In the genomic region with DNA sequence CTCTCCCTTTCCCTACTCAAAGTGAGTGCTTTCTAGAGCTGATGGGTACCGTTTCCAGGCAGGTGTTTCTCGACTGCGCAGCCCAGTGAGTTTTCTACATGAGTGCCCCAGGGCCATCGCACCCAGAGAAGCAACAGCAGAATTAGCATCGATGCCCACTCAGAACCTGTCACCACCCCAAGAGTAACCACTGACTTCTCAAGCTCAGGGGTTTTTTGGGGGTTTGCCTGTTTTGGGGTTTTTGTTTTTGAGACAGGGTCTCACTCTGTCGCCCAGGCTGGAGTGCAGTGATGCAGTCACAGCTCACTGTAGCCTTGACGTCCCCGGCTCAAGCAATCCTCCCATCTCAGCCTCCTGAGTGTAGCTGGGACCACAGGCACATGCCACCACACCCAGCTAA, we compare ENCODE assay signal across 16 cellular contexts. TPM values are rescaled to one million over a fixed set of nuclear protein-coding genes. Genes with fewer than 3 reads are reported as not detected.
DNase-seq lines count a peak whose midpoint lies in the region; ATAC-seq, FAIRE-seq and TF ChIP-seq lines count a peak whose summit lies in the region.
"Had no signal": no experiment of that assay in that cellular context is flagged by ENCODE, and none has a peak within 500 bp of the region (broad histone marks: within the 10 kb centered on the region; RNA-seq: fewer than 3 reads in every experiment).

No MANE protein-coding gene starts in this region.

- TF ChIP-seq POLR2A in HepG2 (IDR thresholded peaks at IDR 0.05; ENCODE audit: insufficient read depth in 1 of 2, low read depth in 2 of 2, low read length in 2 of 2) = no peak

- FAIRE-seq in HepG2 (lab: Jason Lieb, UNC) = no peak
- FAIRE-seq: D721Med had no signal

- CTCF ChIA-PET in HepG2 (lab: Yijun Ruan, JAX; ENCODE audit: low intra/inter-chr PET ratio, low total read pairs) = no interaction called here

- H3K4me3 Mint-ChIP-seq in activated T-helper 17 cell treated with anti-CD3 and anti-CD28 coated beads, Interleukin-2, amount 50 U/mL, for 72 hours = no peak overlapping the region

- 0 out of 2 replicates have a peak overlapping the region, but pooled peaks have one; percentile 6 for H3K27ac ChIP-seq in BLaER1
- H3K27ac ChIP-seq in HepG2 (ENCODE audit: extremely low read length, insufficient read depth, low read length) = no peak overlapping the region

- H3K4me1 Mint-ChIP-seq in activated T-helper 17 cell treated with anti-CD3 and anti-CD28 coated beads, Interleukin-2, amount 50 U/mL, for 72 hours = no peaks in the 10 kb centered on the region

- no peaks in the 10 kb centered on the region for H3K36me3 Mint-ChIP-seq in activated T-helper 17 cell treated with anti-CD3 and anti-CD28 coated beads, Interleukin-2, amount 50 U/mL, for 72 hours (ENCODE audit: low read depth)

- peak overlapping the region; percentile 67 for H3K4me2 ChIP-seq in BLaER1
- H3K4me2 ChIP-seq in HepG2 (ENCODE audit: low read depth, low read length) = no peak overlapping the region

- H3K27ac Mint-ChIP-seq in activated T-helper 17 cell treated with anti-CD3 and anti-CD28 coated beads, Interleukin-2, amount 50 U/mL, for 72 hours = no peak overlapping the region

- peaks cover 51% of the 10 kb centered on the region for H4K20me1 ChIP-seq in BLaER1
- no peaks in the 10 kb centered on the region for H4K20me1 ChIP-seq in HepG2 (ENCODE audit: insufficient read depth, low read length)

- H3K9me3 ChIP-seq in BLaER1 (peaks cover 5% of the 10 kb centered on the region; the same call in 1 of the 2 replicates), HepG2 (ENCODE audit: low read length) (no peaks in the 10 kb centered on the region)

- H3K27me3 ChIP-seq in BLaER1 (no peaks in the 10 kb centered on the region), HepG2 (ENCODE audit: control insufficient read depth in 1 of 2, insufficient read depth in 2 of 2, low read length in 2 of 2) (no peaks in the 10 kb centered on the region)

- POLR2A ChIA-PET in HepG2 (lab: Yijun Ruan, JAX) = no interaction called here

- H3K9me3 Mint-ChIP-seq in activated T-helper 17 cell treated with anti-CD3 and anti-CD28 coated beads, Interleukin-2, amount 50 U/mL, for 72 hours = no peaks in the 10 kb centered on the region

- no peak for TF ChIP-seq EP300 in HepG2 (IDR thresholded peaks at IDR 0.05; ENCODE audit: low read depth in 2 of 2, low read length in 2 of 2)
- TF ChIP-seq EP300 in HepG2 (CRISPR knock-in tag; IDR thresholded peaks at IDR 0.05; ENCODE audit: borderline replicate concordance) = no peak

- no peaks in the 10 kb centered on the region for H3K36me3 ChIP-seq in BLaER1
- H3K36me3 ChIP-seq in HepG2 (replicated peaks in 1 of 2; ENCODE audit: control insufficient read depth in 1 of 2, insufficient read depth in 2 of 2, low read length in 2 of 2) = no peaks in the 10 kb centered on the region

- TF ChIP-seq CTCF in HepG2 (CRISPR knock-in tag; IDR thresholded peaks at IDR 0.05) = no peak

- no peak for DNase-seq in HepG2 (ENCODE audit: low spot score)
- no peak for DNase-seq in SHP77 treated with DMSO at 0.1 percent for 48 hours (lab: John Stamatoyannopoulos, UW)
- no peak for DNase-seq in NCI-H2227 treated with DMSO at 0.1 percent for 48 hours (lab: John Stamatoyannopoulos, UW)
- DNase-seq: cortex of kidney; midbrain; NCI-H1436 treated with DMSO at 0.1 percent for 48 hours; NCI-H82; SIG-M5; stimulated activated CD4-positive, alpha-beta T cell treated with anti-CD3 and anti-CD28 coated beads, Interleukin-15, amount 100 ng/mL, for 24 hours had no signal

- over 99% methylated on average over 8 of the region's 8 CpGs for WGBS in HepG2 (ENCODE audit: low lambda C conversion rate)

- ATAC-seq in GM18909 (IDR thresholded peaks at IDR 0.05; ENCODE audit: poor library complexity, unreplicated experiment) (peak; percentile 78), HG02571 (IDR thresholded peaks at IDR 0.05; ENCODE audit: unreplicated experiment) (peak; percentile 59), HG03439 (IDR thresholded peaks at IDR 0.05; ENCODE audit: unreplicated experiment) (peak; percentile 56), HepG2 (no peak)
- no peak for ATAC-seq in activated T-helper 17 cell treated with anti-CD3 and anti-CD28 coated beads, Interleukin-2, amount 50 U/mL, for 72 hours (replicated peaks)
- ATAC-seq: HCT116 had no signal

- H3K4me3 ChIP-seq in BLaER1 (no peak overlapping the region), HepG2 (replicated peaks in 1 of 3; ENCODE audit: insufficient read depth in 1 of 3, low read depth in 2 of 3, low read length in 3 of 3) (no peak overlapping the region)

- H2AFZ ChIP-seq in HepG2 (ENCODE audit: low read length) = no peak overlapping the region

- no peak for TF ChIP-seq RAD21 in HepG2 (CRISPR knock-in tag; IDR thresholded peaks at IDR 0.05)

- BruUV-seq in HepG2 (replicated peaks; lab: Mats Ljungman, UMichigan) = no TSS peak

- peaks cover 12% of the 10 kb centered on the region for H3K79me2 ChIP-seq in HepG2 (ENCODE audit: insufficient read depth, low read length)

- in situ Hi-C loops in HepG2 (cut with HindIII; ENCODE audit: extremely low pct_ligation_motif_present, low pct_unique_long_range_greater_than_20kb) = no loop called here

- H3K4me1 ChIP-seq in BLaER1 (peaks cover 30% of the 10 kb centered on the region), HepG2 (ENCODE audit: insufficient read depth, low read length) (0 out of 2 replicates have a peak, but pooled peaks cover under 1% of the 10 kb centered on the region)

- no peaks in the 10 kb centered on the region for H3K27me3 Mint-ChIP-seq in activated T-helper 17 cell treated with anti-CD3 and anti-CD28 coated beads, Interleukin-2, amount 50 U/mL, for 72 hours

- intact Hi-C loops in HepG2 (cut with micrococcal nuclease; ENCODE audit: unreplicated experiment) = no loop called here

- H3K9ac ChIP-seq in BLaER1 (no peak overlapping the region), HepG2 (ENCODE audit: insufficient read depth, low read depth, low read length) (no peak overlapping the region)

RNA-seq across cellular contexts. Expression of a gene that starts 25.7 kb away (rescaled TPM):
- total RNA-seq in activated T-helper 17 cell treated with anti-CD3 and anti-CD28 coated beads, Interleukin-2, amount 50 U/mL, for 72 hours = 10 to 100 TPM; 23.7 to 31.8 TPM
- total RNA-seq in HepG2 (2016; rRNA removed; fragmentation: Illumina TruSeq; extraction: Trizol) = 20.6 and 33.7 TPM in 2 replicates
- total RNA-seq in HepG2 (2016; cell fraction: cytosol; rRNA removed; fragmentation: Illumina TruSeq; extraction: Trizol; ENCODE audit: low read depth) = 10.1 and 10.2 TPM in 2 replicates
- 22.2 and 35.3 TPM in 2 replicates for total RNA-seq in HepG2 (2016; cell fraction: insoluble cytoplasmic fraction; rRNA removed; fragmentation: Illumina TruSeq; extraction: Trizol)
- 13.0 and 13.3 TPM in 2 replicates for total RNA-seq in HepG2 (2016; cell fraction: membrane; rRNA removed; fragmentation: Illumina TruSeq; extraction: Trizol)
- 18.8 and 19.1 TPM in 2 replicates for total RNA-seq in HepG2 (2016; cell fraction: nucleus; rRNA removed; fragmentation: Illumina TruSeq; extraction: Trizol)
- 45.2 and 46.2 TPM in 2 replicates for polyA plus RNA-seq in HepG2 (2011; rRNA removed)
- polyA plus RNA-seq in HepG2 (2011; cell fraction: cytosol; rRNA removed) = 17.4 and 28.0 TPM in 2 replicates
- polyA plus RNA-seq in HepG2 (2011; cell fraction: nucleus; rRNA removed) = 34.3 and 35.3 TPM in 2 replicates
- 22.7 and 25.0 TPM in 2 replicates for polyA plus RNA-seq in HepG2 (2012)
- 8.9 and 11.6 TPM in 2 replicates for polyA plus RNA-seq in HepG2 (2016; cell fraction: cytosol; fragmentation: Illumina TruSeq; extraction: Trizol; ENCODE audit: low read depth)
- polyA plus RNA-seq in HepG2 (2016; cell fraction: insoluble cytoplasmic fraction; fragmentation: Illumina TruSeq; extraction: Trizol; ENCODE audit: low read depth) = 46.0 and 46.5 TPM in 2 replicates
- polyA plus RNA-seq in HepG2 (2016; cell fraction: membrane; fragmentation: Illumina TruSeq; extraction: Trizol; ENCODE audit: low read depth) = 14.2 and 16.9 TPM in 2 replicates
- 34.2 and 34.5 TPM in 2 replicates for polyA plus RNA-seq in HepG2 (2016; cell fraction: nucleus; fragmentation: Illumina TruSeq; extraction: Trizol; ENCODE audit: insufficient read depth, low read depth)
- polyA minus RNA-seq in HepG2 (2011; rRNA and poly(A)+ RNA removed; ENCODE audit: low replicate concordance) = 102 and 111 TPM in 2 replicates
- 18.2 and 21.3 TPM in 2 replicates for polyA minus RNA-seq in HepG2 (2011; cell fraction: cytosol; rRNA and poly(A)+ RNA removed)
- 8.0 and 15.6 TPM in 2 replicates for polyA minus RNA-seq in HepG2 (2011; cell fraction: nucleus; rRNA and poly(A)+ RNA removed)

RNA-seq across cellular contexts. Expression of a gene that starts 46.5 kb away (rescaled TPM):
- total RNA-seq in activated T-helper 17 cell treated with anti-CD3 and anti-CD28 coated beads, Interleukin-2, amount 50 U/mL, for 72 hours = 10 to 100 TPM; 64.5 to 71.9 TPM
- total RNA-seq in HepG2 (2016; rRNA removed; fragmentation: Illumina TruSeq; extraction: Trizol) = 26.8 and 32.7 TPM in 2 replicates
- total RNA-seq in HepG2 (2016; cell fraction: cytosol; rRNA removed; fragmentation: Illumina TruSeq; extraction: Trizol; ENCODE audit: low read depth) = 11.4 TPM in 2 replicates
- 26.2 and 40.5 TPM in 2 replicates for total RNA-seq in HepG2 (2016; cell fraction: insoluble cytoplasmic fraction; rRNA removed; fragmentation: Illumina TruSeq; extraction: Trizol)
- total RNA-seq in HepG2 (2016; cell fraction: membrane; rRNA removed; fragmentation: Illumina TruSeq; extraction: Trizol) = 14.4 and 18.7 TPM in 2 replicates
- 9.7 and 11.3 TPM in 2 replicates for total RNA-seq in HepG2 (2016; cell fraction: nucleus; rRNA removed; fragmentation: Illumina TruSeq; extraction: Trizol)
- 6.4 and 9.1 TPM in 2 replicates for polyA plus RNA-seq in HepG2 (2011; rRNA removed)
- 8.6 and 15.0 TPM in 2 replicates for polyA plus RNA-seq in HepG2 (2011; cell fraction: cytosol; rRNA removed)
- polyA plus RNA-seq in HepG2 (2011; cell fraction: nucleus; rRNA removed) = 7.0 and 14.0 TPM in 2 replicates
- 9.3 and 12.3 TPM in 2 replicates for polyA plus RNA-seq in HepG2 (2012)
- polyA plus RNA-seq in HepG2 (2016; cell fraction: cytosol; fragmentation: Illumina TruSeq; extraction: Trizol; ENCODE audit: low read depth) = 11.6 and 16.1 TPM in 2 replicates
- 33.4 and 44.1 TPM in 2 replicates for polyA plus RNA-seq in HepG2 (2016; cell fraction: insoluble cytoplasmic fraction; fragmentation: Illumina TruSeq; extraction: Trizol; ENCODE audit: low read depth)
- 15.0 and 16.2 TPM in 2 replicates for polyA plus RNA-seq in HepG2 (2016; cell fraction: membrane; fragmentation: Illumina TruSeq; extraction: Trizol; ENCODE audit: low read depth)
- 21.7 and 21.8 TPM in 2 replicates for polyA plus RNA-seq in HepG2 (2016; cell fraction: nucleus; fragmentation: Illumina TruSeq; extraction: Trizol; ENCODE audit: insufficient read depth, low read depth)
- 10.9 and 35.3 TPM in 2 replicates for polyA minus RNA-seq in HepG2 (2011; rRNA and poly(A)+ RNA removed; ENCODE audit: low replicate concordance)
- polyA minus RNA-seq in HepG2 (2011; cell fraction: cytosol; rRNA and poly(A)+ RNA removed) = 3.8 and 4.1 TPM in 2 replicates
- polyA minus RNA-seq in HepG2 (2011; cell fraction: nucleus; rRNA and poly(A)+ RNA removed) = 1.2 and 1.3 TPM in 2 replicates

RNA-seq across cellular contexts. Expression of a gene that starts 46.5 kb away (rescaled TPM):
- total RNA-seq in activated T-helper 17 cell treated with anti-CD3 and anti-CD28 coated beads, Interleukin-2, amount 50 U/mL, for 72 hours = 10 to 100 TPM; 20.9 to 40.2 TPM
- total RNA-seq in HepG2 (2016; rRNA removed; fragmentation: Illumina TruSeq; extraction: Trizol) = 34.2 and 42.6 TPM in 2 replicates
- 13.1 and 15.3 TPM in 2 replicates for total RNA-seq in HepG2 (2016; cell fraction: cytosol; rRNA removed; fragmentation: Illumina TruSeq; extraction: Trizol; ENCODE audit: low read depth)
- total RNA-seq in HepG2 (2016; cell fraction: insoluble cytoplasmic fraction; rRNA removed; fragmentation: Illumina TruSeq; extraction: Trizol) = 32.0 and 45.6 TPM in 2 replicates
- 31.1 and 33.3 TPM in 2 replicates for total RNA-seq in HepG2 (2016; cell fraction: membrane; rRNA removed; fragmentation: Illumina TruSeq; extraction: Trizol)
- 15.3 and 15.4 TPM in 2 replicates for total RNA-seq in HepG2 (2016; cell fraction: nucleus; rRNA removed; fragmentation: Illumina TruSeq; extraction: Trizol)
- polyA plus RNA-seq in HepG2 (2011; rRNA removed) = 13.2 and 15.8 TPM in 2 replicates
- polyA plus RNA-seq in HepG2 (2011; cell fraction: cytosol; rRNA removed) = 11.1 and 11.7 TPM in 2 replicates
- polyA plus RNA-seq in HepG2 (2011; cell fraction: nucleus; rRNA removed) = 5.3 and 6.1 TPM in 2 replicates
- polyA plus RNA-seq in HepG2 (2012) = 13.3 and 14.1 TPM in 2 replicates
- 12.8 and 16.1 TPM in 2 replicates for polyA plus RNA-seq in HepG2 (2016; cell fraction: cytosol; fragmentation: Illumina TruSeq; extraction: Trizol; ENCODE audit: low read depth)
- polyA plus RNA-seq in HepG2 (2016; cell fraction: insoluble cytoplasmic fraction; fragmentation: Illumina TruSeq; extraction: Trizol; ENCODE audit: low read depth) = 46.0 and 53.3 TPM in 2 replicates
- 22.1 and 24.5 TPM in 2 replicates for polyA plus RNA-seq in HepG2 (2016; cell fraction: membrane; fragmentation: Illumina TruSeq; extraction: Trizol; ENCODE audit: low read depth)
- polyA plus RNA-seq in HepG2 (2016; cell fraction: nucleus; fragmentation: Illumina TruSeq; extraction: Trizol; ENCODE audit: insufficient read depth, low read depth) = 29.4 and 33.1 TPM in 2 replicates
- 13.9 and 40.9 TPM in 2 replicates for polyA minus RNA-seq in HepG2 (2011; rRNA and poly(A)+ RNA removed; ENCODE audit: low replicate concordance)
- 2.8 and 5.7 TPM in 2 replicates for polyA minus RNA-seq in HepG2 (2011; cell fraction: cytosol; rRNA and poly(A)+ RNA removed)
- polyA minus RNA-seq in HepG2 (2011; cell fraction: nucleus; rRNA and poly(A)+ RNA removed) = 4.8 and 7.1 TPM in 2 replicates

RNA-seq across cellular contexts. Expression of a gene that starts 55.8 kb away (rescaled TPM):
- total RNA-seq in activated T-helper 17 cell treated with anti-CD3 and anti-CD28 coated beads, Interleukin-2, amount 50 U/mL, for 72 hours = 10 to 100 TPM; 46.7 to 66.0 TPM
- 53.3 and 64.7 TPM in 2 replicates for total RNA-seq in HepG2 (2016; rRNA removed; fragmentation: Illumina TruSeq; extraction: Trizol)
- total RNA-seq in HepG2 (2016; cell fraction: cytosol; rRNA removed; fragmentation: Illumina TruSeq; extraction: Trizol; ENCODE audit: low read depth) = 47.7 and 50.1 TPM in 2 replicates
- total RNA-seq in HepG2 (2016; cell fraction: insoluble cytoplasmic fraction; rRNA removed; fragmentation: Illumina TruSeq; extraction: Trizol) = 48.4 and 60.1 TPM in 2 replicates
- total RNA-seq in HepG2 (2016; cell fraction: membrane; rRNA removed; fragmentation: Illumina TruSeq; extraction: Trizol) = 27.3 and 29.1 TPM in 2 replicates
- 29.9 and 32.7 TPM in 2 replicates for total RNA-seq in HepG2 (2016; cell fraction: nucleus; rRNA removed; fragmentation: Illumina TruSeq; extraction: Trizol)
- polyA plus RNA-seq in HepG2 (2011; rRNA removed) = 17.4 and 21.4 TPM in 2 replicates
- 10.9 and 20.1 TPM in 2 replicates for polyA plus RNA-seq in HepG2 (2011; cell fraction: cytosol; rRNA removed)
- 35.5 and 46.7 TPM in 2 replicates for polyA plus RNA-seq in HepG2 (2011; cell fraction: nucleus; rRNA removed)
- polyA plus RNA-seq in HepG2 (2012) = 10.5 and 17.0 TPM in 2 replicates
- 8.6 and 11.6 TPM in 2 replicates for polyA plus RNA-seq in HepG2 (2016; cell fraction: cytosol; fragmentation: Illumina TruSeq; extraction: Trizol; ENCODE audit: low read depth)
- polyA plus RNA-seq in HepG2 (2016; cell fraction: insoluble cytoplasmic fraction; fragmentation: Illumina TruSeq; extraction: Trizol; ENCODE audit: low read depth) = 22.4 and 37.7 TPM in 2 replicates
- polyA plus RNA-seq in HepG2 (2016; cell fraction: membrane; fragmentation: Illumina TruSeq; extraction: Trizol; ENCODE audit: low read depth) = 10.8 and 11.3 TPM in 2 replicates
- 31.9 and 32.8 TPM in 2 replicates for polyA plus RNA-seq in HepG2 (2016; cell fraction: nucleus; fragmentation: Illumina TruSeq; extraction: Trizol; ENCODE audit: insufficient read depth, low read depth)
- 26.5 and 51.4 TPM in 2 replicates for polyA minus RNA-seq in HepG2 (2011; rRNA and poly(A)+ RNA removed; ENCODE audit: low replicate concordance)
- 24.4 and 27.0 TPM in 2 replicates for polyA minus RNA-seq in HepG2 (2011; cell fraction: cytosol; rRNA and poly(A)+ RNA removed)
- 22.9 and 27.4 TPM in 2 replicates for polyA minus RNA-seq in HepG2 (2011; cell fraction: nucleus; rRNA and poly(A)+ RNA removed)

Comparison
In these comparisons a context has a peak if more than half of its experiments do, and no peak if none do; other contexts are left out.
1. ATAC-seq: peak in GM18909 (single experiment), HG02571 (single experiment) and HG03439 (single experiment); none in activated T-helper 17 cell treated with anti-CD3 and anti-CD28 coated beads, Interleukin-2, amount 50 U/mL, for 72 hours (single experiment) and HepG2 (single experiment).